In genomic region chr11:135037828-135038227, GRCh38 we compare ENCODE assay signal across 19 cellular contexts.
DNase-seq lines count a peak whose midpoint lies in the region; ATAC-seq and TF ChIP-seq lines count a peak whose summit lies in the region.
"Had no signal": no experiment of that assay in that cellular context is flagged by ENCODE, and none has a peak within 500 bp of the region (broad histone marks: within the 10 kb centered on the region; RNA-seq: fewer than 3 reads in every experiment).

No MANE protein-coding gene starts in this region.

- H3K27me3 ChIP-seq in H7 (ENCODE audit: control insufficient read depth, insufficient read depth, low read length): no peaks in the 10 kb centered on the region
- H3K27me3 ChIP-seq in esophagus muscularis mucosa: peaks cover 0 to 52% (median 0%) of the 10 kb centered on the region in 4 donors
- no peaks in the 10 kb centered on the region for H3K27me3 ChIP-seq in upper lobe of right lung
- H3K27me3 ChIP-seq in GM23338 (ENCODE audit: insufficient read depth): no peaks in the 10 kb centered on the region
- H3K27me3 ChIP-seq: BLaER1 treated with 17β-estradiol and CSF1 and Interleukin-3, amounts not matched to agents 10 nM and 100 nM had no signal

- H3K27ac Mint-ChIP-seq in GM23338: no peak overlapping the region
- H3K27ac Mint-ChIP-seq: B cell; CD4-positive, alpha-beta T cell; CD8-positive, alpha-beta T cell had no signal

- peak; percentile 16 for ATAC-seq in upper lobe of right lung
- ATAC-seq in GM23338: no peak
- ATAC-seq in HG03521 (IDR thresholded peaks at IDR 0.05; ENCODE audit: unreplicated experiment): no peak
- ATAC-seq in sciatic nerve: no peak
- ATAC-seq: A549; CD8-positive, alpha-beta T cell had no signal

- TF ChIP-seq CTCF in esophagus muscularis mucosa (IDR thresholded peaks at IDR 0.05): no peak
- TF ChIP-seq CTCF in upper lobe of right lung (IDR thresholded peaks at IDR 0.05): no peak
- no peak for TF ChIP-seq CTCF in GM23338 (conservative IDR thresholded peaks at IDR 0.05; ENCODE audit: low read depth in 2 of 2)

- no peaks in the 10 kb centered on the region; the same call in 2 of the 3 replicates for H3K9me3 Mint-ChIP-seq in GM23338
- H3K9me3 Mint-ChIP-seq: CD4-positive, alpha-beta T cell; CD8-positive, alpha-beta T cell had no signal

- H3K9me3 ChIP-seq in esophagus muscularis mucosa (no peaks in the 10 kb centered on the region), upper lobe of right lung (no peaks in the 10 kb centered on the region)
- H3K9me3 ChIP-seq: A549; BLaER1 treated with 17β-estradiol and CSF1 and Interleukin-3, amounts not matched to agents 10 nM and 100 nM; Caco-2 had no signal

- peaks cover 14% of the 10 kb centered on the region for H3K4me1 Mint-ChIP-seq in GM23338
- H3K4me1 Mint-ChIP-seq: B cell had no signal

- H3K4me2 ChIP-seq in GM23338: no peak overlapping the region
- H3K4me2 ChIP-seq: A549; BLaER1 treated with 17β-estradiol and CSF1 and Interleukin-3, amounts not matched to agents 10 nM and 100 nM had no signal

- no peaks in the 10 kb centered on the region for H3K4me1 ChIP-seq in esophagus muscularis mucosa
- H3K4me1 ChIP-seq in upper lobe of right lung: no peaks in the 10 kb centered on the region
- no peaks in the 10 kb centered on the region for H3K4me1 ChIP-seq in GM23338 (ENCODE audit: insufficient read depth)
- H3K4me1 ChIP-seq: A549; BLaER1 treated with 17β-estradiol and CSF1 and Interleukin-3, amounts not matched to agents 10 nM and 100 nM; Caco-2 had no signal

- H3K27ac ChIP-seq in esophagus muscularis mucosa (replicated peaks in 1 of 4) (no peak overlapping the region), upper lobe of right lung (no peak overlapping the region), GM23338 (ENCODE audit: low read depth) (no peak overlapping the region)
- H3K27ac ChIP-seq: 22Rv1; A549; BLaER1 treated with 17β-estradiol and CSF1 and Interleukin-3, amounts not matched to agents 10 nM and 100 nM; C4-2B had no signal

- H3F3A ChIP-seq in GM23338 (replicated peaks; ENCODE audit: low read depth): no peaks in the 10 kb centered on the region

- H3K36me3 ChIP-seq in H7 (replicated peaks; ENCODE audit: control insufficient read depth, insufficient read depth, low read length) (no peaks in the 10 kb centered on the region), esophagus muscularis mucosa (no peaks in the 10 kb centered on the region), upper lobe of right lung (no peaks in the 10 kb centered on the region), GM23338 (ENCODE audit: insufficient read depth) (no peaks in the 10 kb centered on the region)
- H3K36me3 ChIP-seq: BLaER1 treated with 17β-estradiol and CSF1 and Interleukin-3, amounts not matched to agents 10 nM and 100 nM had no signal

- H3K4me3 Mint-ChIP-seq in GM23338: no peak overlapping the region
- H3K4me3 Mint-ChIP-seq: B cell; CD4-positive, alpha-beta T cell; CD8-positive, alpha-beta T cell had no signal

- H2AFZ ChIP-seq in GM23338: no peak overlapping the region

- TF ChIP-seq EP300 in esophagus muscularis mucosa (IDR thresholded peaks at IDR 0.05): no peak

- WGBS in esophagus muscularis mucosa: 81% methylated on average over 5 of the region's 5 CpGs

- H3K79me2 ChIP-seq in GM23338 (replicated peaks; ENCODE audit: insufficient read depth): no peaks in the 10 kb centered on the region

- no peak overlapping the region for H3K4me3 ChIP-seq in H7 (ENCODE audit: insufficient read depth, low read depth, low read length)
- no peak overlapping the region for H3K4me3 ChIP-seq in esophagus muscularis mucosa
- H3K4me3 ChIP-seq in upper lobe of right lung: no peak overlapping the region
- H3K4me3 ChIP-seq in GM23338: no peak overlapping the region
- H3K4me3 ChIP-seq: A549; BLaER1 treated with 17β-estradiol and CSF1 and Interleukin-3, amounts not matched to agents 10 nM and 100 nM had no signal

- no peaks in the 10 kb centered on the region for H3K36me3 Mint-ChIP-seq in GM23338 (ENCODE audit: low read depth)
- H3K36me3 Mint-ChIP-seq: CD8-positive, alpha-beta T cell had no signal

- TF ChIP-seq POLR2A in esophagus muscularis mucosa (IDR thresholded peaks at IDR 0.05; ENCODE audit: low read depth): no peak

- peak; percentile 37 for DNase-seq in H7
- DNase-seq in esophagus muscularis mucosa (ENCODE audit: extremely low spot score): peak; percentile 80
- DNase-seq in iPS-NIHi11 (ENCODE audit: low spot score): peak; percentile 54
- no peak for DNase-seq in upper lobe of right lung
- no peak for DNase-seq in GM23338 (ENCODE audit: low spot score)
- DNase-seq in sciatic nerve (ENCODE audit: low spot score): no peak
- DNase-seq: AML-193; Caco-2; Calu3; CD4-positive, alpha-beta T cell; CD8-positive, alpha-beta T cell; DMS79 treated with DMSO at 0.1 percent for 48 hours; GF-D8 had no signal

- H3K9me2 ChIP-seq in GM23338 (ENCODE audit: insufficient read depth): peaks cover 17% of the 10 kb centered on the region; the same call in 1 of the 2 replicates

- intact Hi-C loops in esophagus muscularis mucosa (cut with DNase I) (no loop called here), upper lobe of right lung (cut with DNase I) (no loop called here), sciatic nerve (cut with DNase I) (no loop called here)

- peaks cover 5% of the 10 kb centered on the region for H3K27me3 Mint-ChIP-seq in GM23338 (ENCODE audit: insufficient read depth, low read depth, poor library complexity)
- H3K27me3 Mint-ChIP-seq: B cell had no signal

- H4K20me1 ChIP-seq in GM23338 (replicated peaks; ENCODE audit: insufficient read depth): no peaks in the 10 kb centered on the region

TF ChIP-seq in GM23338, 12 proteins besides CTCF, POLR2A, EP300 and RAD21 (continues in another document):
- TF ChIP-seq STAT1 (IDR thresholded peaks at IDR 0.05; ENCODE audit: unreplicated experiment) (no peak), NANOG (IDR thresholded peaks at IDR 0.05; ENCODE audit: borderline replicate concordance) (no peak), POLR2AphosphoS5 (IDR thresholded peaks at IDR 0.05; ENCODE audit: low read depth) (no peak), REST (IDR thresholded peaks at IDR 0.05; ENCODE audit: unreplicated experiment) (no peak), ETS1 (IDR thresholded peaks at IDR 0.05) (no peak), EZH2phosphoT487 (IDR thresholded peaks at IDR 0.05; ENCODE audit: unreplicated experiment) (no peak), ZNF114 (CRISPR knock-in tag; IDR thresholded peaks at IDR 0.05) (no peak), ZNF331 (CRISPR knock-in tag; IDR thresholded peaks at IDR 0.05; ENCODE audit: low read depth) (no peak), EZH2 (IDR thresholded peaks at IDR 0.05; ENCODE audit: low read depth, unreplicated experiment) (no peak), JUNB (IDR thresholded peaks at IDR 0.05; ENCODE audit: unreplicated experiment) (no peak), CREB1 (CRISPR knock-in tag; IDR thresholded peaks at IDR 0.05; ENCODE audit: low read depth) (no peak)

Comparison
In these comparisons a context has a peak if more than half of its experiments do, and no peak if none do; other contexts are left out.
1. DNase-seq: peak in H7 (single experiment), esophagus muscularis mucosa (single experiment) and iPS-NIHi11 (single experiment); none in upper lobe of right lung (single experiment), GM23338 (single experiment) and sciatic nerve (single experiment).